ENCODE assay signal across 8 cellular contexts in the genomic region with DNA sequence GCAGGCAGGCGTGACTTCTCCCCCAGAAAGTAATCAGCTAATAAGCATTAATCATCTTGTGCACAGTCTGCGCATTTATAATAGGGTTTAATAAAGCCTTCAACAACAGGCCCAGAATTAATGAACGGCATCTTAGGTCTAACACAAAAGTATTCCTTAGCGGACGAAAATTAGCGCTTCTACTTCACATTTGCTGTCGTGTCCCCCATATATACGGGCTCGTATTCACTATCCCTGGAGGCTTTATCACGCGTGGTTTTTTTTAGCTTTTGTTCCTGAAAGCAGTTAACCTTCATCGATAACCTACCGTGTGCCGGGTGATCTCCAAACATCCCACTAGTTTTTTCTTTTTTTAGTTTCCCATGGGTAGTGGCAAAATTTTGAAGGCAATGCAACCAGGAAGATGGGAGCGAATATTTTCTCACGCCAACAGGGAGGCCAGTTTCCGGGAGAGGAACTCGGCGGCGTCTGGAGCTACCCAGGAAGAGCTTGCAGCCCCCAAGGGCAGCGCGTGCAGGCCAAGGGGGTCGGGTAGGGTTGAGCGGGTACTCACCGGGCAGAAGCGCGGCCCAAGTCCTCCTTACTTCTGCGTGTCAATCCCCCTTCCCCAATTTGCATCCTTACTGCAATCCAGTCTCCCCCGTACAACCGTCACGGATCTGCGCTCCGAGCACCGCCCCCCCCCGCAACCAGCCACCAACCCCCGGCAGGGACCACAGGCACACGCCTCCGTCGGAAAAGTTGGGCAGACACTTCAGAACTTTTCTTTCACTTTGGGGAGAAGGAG. TPM values are rescaled to one million over a fixed set of nuclear protein-coding genes. Genes with fewer than 3 reads are reported as not detected.
DNase-seq lines count a peak whose midpoint lies in the region; ATAC-seq and TF ChIP-seq lines count a peak whose summit lies in the region.

No MANE protein-coding gene starts in this region.

- H3K27ac ChIP-seq in foreskin keratinocyte: no peak overlapping the region

- H3K36me3 ChIP-seq in iPS-15b (ENCODE audit: control insufficient read depth, insufficient read depth, low read length): no peaks in the 10 kb centered on the region

- H3K4me3 ChIP-seq in iPS-15b (ENCODE audit: low read depth, low read length): peak overlapping the region; percentile 80

- TF ChIP-seq CTCF in foreskin keratinocyte (conservative IDR thresholded peaks at IDR 0.05): no peak

- no peak overlapping the region for H3K9ac ChIP-seq in iPS-15b (ENCODE audit: low read depth, low read length)

- H3K9me3 ChIP-seq in iPS-15b (ENCODE audit: control insufficient read depth, insufficient read depth, low read length): no peaks in the 10 kb centered on the region

- POLR2A ChIA-PET in activated CD8-positive, alpha-beta T cell treated with anti-CD3 and anti-CD28 coated beads, Interleukin-2, amount 10 ng/mL, durations not matched to agents 7 days and 5 days (lab: Charles Lee): no interaction called here

- peaks cover 55% of the 10 kb centered on the region for H3K27me3 Mint-ChIP-seq in activated CD8-positive, alpha-beta T cell treated with anti-CD3 and anti-CD28 coated beads, Interleukin-2, amount 10 ng/mL, durations not matched to agents 7 days and 5 days (ENCODE audit: low read depth)
- peaks cover 48% of the 10 kb centered on the region for H3K27me3 Mint-ChIP-seq in stimulated activated memory B cell treated with anti-CD40 and anti-IgM and Interleukin-4, amounts not matched to agents 10 μg/mL and 1 μg/mL and 100 μg/mL, for 72 hours

- DNase-seq in NCI-H2227 (lab: John Stamatoyannopoulos, UW; ENCODE audit: unreplicated experiment) (peak; percentile 16), NCI-H2227 treated with DMSO at 0.1 percent for 48 hours (lab: John Stamatoyannopoulos, UW) (no peak), kidney glomerular epithelial cell (lab: John Stamatoyannopoulos, UW) (no peak), foreskin keratinocyte (no peak)
- DNase-seq in activated CD8-positive, alpha-beta T cell treated with anti-CD3 and anti-CD28 coated beads, Interleukin-2, amount 10 ng/mL, durations not matched to agents 7 days and 5 days: no peak

- no peaks in the 10 kb centered on the region for H3K36me3 Mint-ChIP-seq in activated CD8-positive, alpha-beta T cell treated with anti-CD3 and anti-CD28 coated beads, Interleukin-2, amount 10 ng/mL, durations not matched to agents 7 days and 5 days (ENCODE audit: low read depth)
- H3K36me3 Mint-ChIP-seq in stimulated activated memory B cell treated with anti-CD40 and anti-IgM and Interleukin-4, amounts not matched to agents 10 μg/mL and 1 μg/mL and 100 μg/mL, for 72 hours: no peaks in the 10 kb centered on the region

- CTCF ChIA-PET in activated CD8-positive, alpha-beta T cell treated with anti-CD3 and anti-CD28 coated beads, Interleukin-2, amount 10 ng/mL, durations not matched to agents 7 days and 5 days (lab: Charles Lee): no interaction called here

- H3K4me1 Mint-ChIP-seq in activated CD8-positive, alpha-beta T cell treated with anti-CD3 and anti-CD28 coated beads, Interleukin-2, amount 10 ng/mL, durations not matched to agents 7 days and 5 days (ENCODE audit: low read depth): peaks cover 21% of the 10 kb centered on the region
- peaks cover 26% of the 10 kb centered on the region for H3K4me1 Mint-ChIP-seq in stimulated activated memory B cell treated with anti-CD40 and anti-IgM and Interleukin-4, amounts not matched to agents 10 μg/mL and 1 μg/mL and 100 μg/mL, for 72 hours

- H3K4me3 Mint-ChIP-seq in activated CD8-positive, alpha-beta T cell treated with anti-CD3 and anti-CD28 coated beads, Interleukin-2, amount 10 ng/mL, durations not matched to agents 7 days and 5 days: peak overlapping the region; percentile 67
- peak overlapping the region; percentile 84 for H3K4me3 Mint-ChIP-seq in stimulated activated memory B cell treated with anti-CD40 and anti-IgM and Interleukin-4, amounts not matched to agents 10 μg/mL and 1 μg/mL and 100 μg/mL, for 72 hours

- H3K4me1 ChIP-seq in iPS-15b (ENCODE audit: control insufficient read depth, insufficient read depth, low read length) (no peaks in the 10 kb centered on the region), foreskin keratinocyte (peaks cover 7% of the 10 kb centered on the region)

- no peaks in the 10 kb centered on the region for H3K9me3 Mint-ChIP-seq in activated CD8-positive, alpha-beta T cell treated with anti-CD3 and anti-CD28 coated beads, Interleukin-2, amount 10 ng/mL, durations not matched to agents 7 days and 5 days (ENCODE audit: insufficient read depth)
- no peaks in the 10 kb centered on the region for H3K9me3 Mint-ChIP-seq in stimulated activated memory B cell treated with anti-CD40 and anti-IgM and Interleukin-4, amounts not matched to agents 10 μg/mL and 1 μg/mL and 100 μg/mL, for 72 hours

- H3K27me3 ChIP-seq in iPS-15b (ENCODE audit: control insufficient read depth, insufficient read depth, low read length) (peaks cover 56% of the 10 kb centered on the region), foreskin keratinocyte (no peaks in the 10 kb centered on the region)

- peak; percentile 18 for ATAC-seq in activated CD8-positive, alpha-beta T cell treated with anti-CD3 and anti-CD28 coated beads, Interleukin-2, amount 10 ng/mL, durations not matched to agents 7 days and 5 days
- peak; percentile 4 for ATAC-seq in stimulated activated memory B cell treated with anti-CD40 and anti-IgM and Interleukin-4, amounts not matched to agents 10 μg/mL and 1 μg/mL and 100 μg/mL, for 72 hours
- ATAC-seq in HG02623 (IDR thresholded peaks at IDR 0.05; ENCODE audit: unreplicated experiment) (no peak), foreskin keratinocyte (no peak)

- H3K27ac Mint-ChIP-seq in activated CD8-positive, alpha-beta T cell treated with anti-CD3 and anti-CD28 coated beads, Interleukin-2, amount 10 ng/mL, durations not matched to agents 7 days and 5 days: no peak overlapping the region
- peak overlapping the region; percentile 35 for H3K27ac Mint-ChIP-seq in stimulated activated memory B cell treated with anti-CD40 and anti-IgM and Interleukin-4, amounts not matched to agents 10 μg/mL and 1 μg/mL and 100 μg/mL, for 72 hours

RNA-seq across cellular contexts. Expression of a gene that starts 1.5 kb away (rescaled TPM):
- total RNA-seq in activated CD8-positive, alpha-beta T cell treated with anti-CD3 and anti-CD28 coated beads, Interleukin-2, amount 10 ng/mL, durations not matched to agents 7 days and 5 days: under 1 TPM in 1 of 2 experiments, not detected in 1; 0.16 TPM
- total RNA-seq in foreskin keratinocyte: 13.5 and 14.7 TPM in 2 replicates
- 2.4 and 2.9 TPM in 2 replicates for polyA plus RNA-seq in foreskin keratinocyte

Comparison
In these comparisons a context has a peak if more than half of its experiments do, and no peak if none do; other contexts are left out.
1. ATAC-seq: peak in activated CD8-positive, alpha-beta T cell treated with anti-CD3 and anti-CD28 coated beads, Interleukin-2, amount 10 ng/mL, durations not matched to agents 7 days and 5 days (single experiment) and stimulated activated memory B cell treated with anti-CD40 and anti-IgM and Interleukin-4, amounts not matched to agents 10 μg/mL and 1 μg/mL and 100 μg/mL, for 72 hours (single experiment); none in HG02623 (single experiment) and foreskin keratinocyte (single experiment).
2. RNA of a gene that starts 1.5 kb away (total RNA-seq): 13.5 to 14.7 TPM in foreskin keratinocyte; 0.16 TPM in activated CD8-positive, alpha-beta T cell treated with anti-CD3 and anti-CD28 coated beads, Interleukin-2, amount 10 ng/mL, durations not matched to agents 7 days and 5 days; every median in the first group is over 10 times any median in the second.